ENCODE assay signal across 10 cellular contexts in genomic region chr20:10347481-10347880, GRCh38.
"Had no signal": no experiment of that assay in that cellular context is flagged by ENCODE, and none has a peak within 500 bp of the region (broad histone marks: within the 10 kb centered on the region; RNA-seq: fewer than 3 reads in every experiment).

No MANE protein-coding gene starts in this region.

- H3K27ac ChIP-seq: GM23248, HL-60 had no signal

- H3K4me3 Mint-ChIP-seq: HFFc6 had no signal

- H3K9me3 Mint-ChIP-seq: HFFc6 had no signal

- H3K4me3 ChIP-seq: GM23248, HAP-1, K562 had no signal

- H3K9me3 ChIP-seq: HAP-1 had no signal

- FAIRE-seq: K562 had no signal

- H3K9ac ChIP-seq: GM23248 had no signal

- H3K27ac Mint-ChIP-seq: HFFc6 had no signal

- DNase-seq: GM23248, GOT3, H7, HFFc6, IMR-90, KG1 had no signal

- ATAC-seq: HCT116, K562 had no signal

- H3K36me3 ChIP-seq: HAP-1 had no signal
